In genomic region chr17:7004398-7005253, GRCh38 we compare ENCODE assay signal across 8 cellular contexts. TPM values are rescaled to one million over a fixed set of nuclear protein-coding genes. Genes with fewer than 3 reads are reported as not detected.
DNase-seq lines count a peak whose midpoint lies in the region; ATAC-seq and TF ChIP-seq lines count a peak whose summit lies in the region.

No MANE protein-coding gene starts in this region.

- peaks cover 20% of the 10 kb centered on the region for H3K4me1 Mint-ChIP-seq in activated CD4-positive, alpha-beta T cell treated with anti-CD3 and anti-CD28 coated beads for 36 hours
- H3K4me1 Mint-ChIP-seq in activated T-helper 2 cell treated with anti-CD3 and anti-CD28 coated beads, Interferon-gamma antibody, Interleukin-2, Interleukin-4, amounts not matched to agents 10 μg/mL and 5 μg/mL and 100 μg/mL, durations not matched to agents 14 hours and 24 hours and 36 hours (ENCODE audit: low read depth): peaks cover 12% of the 10 kb centered on the region

- H3K4me3 Mint-ChIP-seq in activated CD4-positive, alpha-beta T cell treated with anti-CD3 and anti-CD28 coated beads for 36 hours: no peak overlapping the region
- H3K4me3 Mint-ChIP-seq in activated T-helper 2 cell treated with anti-CD3 and anti-CD28 coated beads, Interferon-gamma antibody, Interleukin-2, Interleukin-4, amounts not matched to agents 10 μg/mL and 5 μg/mL and 100 μg/mL, durations not matched to agents 14 hours and 24 hours and 36 hours (ENCODE audit: low read depth): no peak overlapping the region

- POLR2A ChIA-PET in activated CD4-positive, alpha-beta T cell treated with anti-CD3 and anti-CD28 coated beads for 36 hours (lab: Charles Lee): interaction anchor here (0.5 to 0.8 kb wide), 3 partner anchors 31 to 681 kb away, joined by 4 to 6 read pairs (median 4); partner anchors contain the start of gene SLC16A13

- DNase-seq in activated CD4-positive, alpha-beta T cell treated with anti-CD3 and anti-CD28 coated beads for 36 hours: peak; percentile 37
- no peak for DNase-seq in activated CD4-positive, alpha-beta T cell treated with anti-CD3 and anti-CD28 coated beads, Interleukin-2, amount 50 U/mL, for 48 hours
- peak; percentile 43 for DNase-seq in NCI-H526 treated with DMSO at 0.1 percent for 48 hours (lab: John Stamatoyannopoulos, UW)
- DNase-seq in activated T-helper 2 cell treated with anti-CD3 and anti-CD28 coated beads, Interferon-gamma antibody, Interleukin-2, Interleukin-4, amounts not matched to agents 10 μg/mL and 5 μg/mL and 100 μg/mL, durations not matched to agents 14 hours and 24 hours and 36 hours (ENCODE audit: low spot score): peak; percentile 32
- peak in 1 of 2 donors; percentile 36 for DNase-seq in heart right ventricle
- DNase-seq in sigmoid colon: no peak

- peaks cover 25% of the 10 kb centered on the region for H3K36me3 Mint-ChIP-seq in activated CD4-positive, alpha-beta T cell treated with anti-CD3 and anti-CD28 coated beads for 36 hours (ENCODE audit: low read depth)
- peaks cover 33% of the 10 kb centered on the region for H3K36me3 Mint-ChIP-seq in activated T-helper 2 cell treated with anti-CD3 and anti-CD28 coated beads, Interferon-gamma antibody, Interleukin-2, Interleukin-4, amounts not matched to agents 10 μg/mL and 5 μg/mL and 100 μg/mL, durations not matched to agents 14 hours and 24 hours and 36 hours (ENCODE audit: low read depth)

- TF ChIP-seq POLR2A in sigmoid colon (IDR thresholded peaks at IDR 0.05): no peak

- intact Hi-C loops in activated CD4-positive, alpha-beta T cell treated with anti-CD3 and anti-CD28 coated beads for 36 hours (cut with DNase I, micrococcal nuclease): loop anchor here (1.0 to 5.0 kb wide), 5 partner anchors 32 to 338 kb away; no protein-coding TSS in a partner anchor
- intact Hi-C loops in activated T-helper 2 cell treated with anti-CD3 and anti-CD28 coated beads, Interferon-gamma antibody, Interleukin-2, Interleukin-4, amounts not matched to agents 10 μg/mL and 5 μg/mL and 100 μg/mL, durations not matched to agents 14 hours and 24 hours and 36 hours (cut with micrococcal nuclease): loop anchor here (1.0 to 5.0 kb wide), 2 partner anchors 91 to 162 kb away; no protein-coding TSS in a partner anchor
- intact Hi-C loops in heart right ventricle (cut with DNase I) (loop anchor here (1.0 to 10.0 kb wide), 10 partner anchors 90 to 1417 kb away; no protein-coding TSS in a partner anchor), sigmoid colon (cut with DNase I) (loop anchor here (2.0 to 10.0 kb wide), 3 partner anchors 92 to 337 kb away; no protein-coding TSS in a partner anchor)

- H3K4me1 ChIP-seq in heart right ventricle: peaks cover 0 to 13% (median 4%) of the 10 kb centered on the region in 9 donors
- H3K4me1 ChIP-seq in sigmoid colon: peaks cover 0 to 3% (median 1%) of the 10 kb centered on the region in 4 donors

- no peak overlapping the region for H3K27ac ChIP-seq in heart right ventricle
- H3K27ac ChIP-seq in sigmoid colon: no peak overlapping the region

- TF ChIP-seq CTCF in heart right ventricle (IDR thresholded peaks at IDR 0.05): peak; percentile 64 to 81 (median 73)
- peak; percentile 15 to 66 (median 64) for TF ChIP-seq CTCF in sigmoid colon (IDR thresholded peaks at IDR 0.05)

- H3K9me3 Mint-ChIP-seq in activated CD4-positive, alpha-beta T cell treated with anti-CD3 and anti-CD28 coated beads for 36 hours (ENCODE audit: low read depth): no peaks in the 10 kb centered on the region
- H3K9me3 Mint-ChIP-seq in activated T-helper 2 cell treated with anti-CD3 and anti-CD28 coated beads, Interferon-gamma antibody, Interleukin-2, Interleukin-4, amounts not matched to agents 10 μg/mL and 5 μg/mL and 100 μg/mL, durations not matched to agents 14 hours and 24 hours and 36 hours: no peaks in the 10 kb centered on the region

- H3K27ac Mint-ChIP-seq in activated CD4-positive, alpha-beta T cell treated with anti-CD3 and anti-CD28 coated beads for 36 hours: no peak overlapping the region
- no peak overlapping the region for H3K27ac Mint-ChIP-seq in activated T-helper 2 cell treated with anti-CD3 and anti-CD28 coated beads, Interferon-gamma antibody, Interleukin-2, Interleukin-4, amounts not matched to agents 10 μg/mL and 5 μg/mL and 100 μg/mL, durations not matched to agents 14 hours and 24 hours and 36 hours

- CTCF ChIA-PET in activated CD4-positive, alpha-beta T cell treated with anti-CD3 and anti-CD28 coated beads for 36 hours (lab: Charles Lee): interaction anchor here (0.6 to 7.4 kb wide), 50 partner anchors 8 to 376 kb away, joined by 3 to 157 read pairs (median 4); partner anchors contain the start of genes ALOX12, BCL6B, RNASEK and SLC16A13

- ATAC-seq in activated CD4-positive, alpha-beta T cell treated with anti-CD3 and anti-CD28 coated beads for 36 hours: peak; percentile 99
- ATAC-seq in HG03354 (IDR thresholded peaks at IDR 0.05; ENCODE audit: poor library complexity, severe bottlenecking, unreplicated experiment): peak; percentile 66
- ATAC-seq in heart right ventricle: peak; percentile 50 to 80 (median 72)
- no peak for ATAC-seq in GM18502 (IDR thresholded peaks at IDR 0.05; ENCODE audit: poor library complexity, unreplicated experiment)

- no peaks in the 10 kb centered on the region for H3K27me3 Mint-ChIP-seq in activated CD4-positive, alpha-beta T cell treated with anti-CD3 and anti-CD28 coated beads for 36 hours
- H3K27me3 Mint-ChIP-seq in activated T-helper 2 cell treated with anti-CD3 and anti-CD28 coated beads, Interferon-gamma antibody, Interleukin-2, Interleukin-4, amounts not matched to agents 10 μg/mL and 5 μg/mL and 100 μg/mL, durations not matched to agents 14 hours and 24 hours and 36 hours (ENCODE audit: low read depth): no peaks in the 10 kb centered on the region

- H3K27me3 ChIP-seq in heart right ventricle: no peaks in the 10 kb centered on the region
- no peaks in the 10 kb centered on the region for H3K27me3 ChIP-seq in sigmoid colon

- H3K4me3 ChIP-seq in heart right ventricle: no peak overlapping the region
- H3K4me3 ChIP-seq in sigmoid colon: no peak overlapping the region

- 86 to 93% methylated on average over 2 of the region's 2 CpGs for WGBS in heart right ventricle, 2 donors
- WGBS in sigmoid colon, 2 donors: 84 to 87% methylated on average over 2 of the region's 2 CpGs

- peaks cover 0 to 75% (median 15%) of the 10 kb centered on the region in 9 donors for H3K36me3 ChIP-seq in heart right ventricle
- peaks cover 14 to 46% (median 18%) of the 10 kb centered on the region in 4 donors for H3K36me3 ChIP-seq in sigmoid colon

- H3K9me3 ChIP-seq in heart right ventricle (no peaks in the 10 kb centered on the region), sigmoid colon (no peaks in the 10 kb centered on the region)

- TF ChIP-seq EP300 in sigmoid colon (IDR thresholded peaks at IDR 0.05): no peak

RNA-seq across cellular contexts. Expression of gene RNASEK, which starts 7.8 kb away (rescaled TPM):
- 100 to 1,000 TPM; 112 to 145 TPM for total RNA-seq in activated CD4-positive, alpha-beta T cell treated with anti-CD3 and anti-CD28 coated beads for 36 hours
- total RNA-seq in activated T-helper 2 cell treated with anti-CD3 and anti-CD28 coated beads, Interferon-gamma antibody, Interleukin-2, Interleukin-4, amounts not matched to agents 10 μg/mL and 5 μg/mL and 100 μg/mL, durations not matched to agents 14 hours and 24 hours and 36 hours: 150 and 154 TPM in 2 replicates
- total RNA-seq in heart right ventricle (100 to 1,000 TPM; 144 to 241 (median 160) TPM), sigmoid colon (100 to 1,000 TPM in 2 of 4 donors, 10 to 100 TPM in 2; 78.8 to 196 (median 109) TPM)
- polyA plus RNA-seq in heart right ventricle (100 to 1,000 TPM; 220 to 429 TPM), sigmoid colon (100 to 1,000 TPM; 261 to 363 (median 302) TPM)

RNA-seq across cellular contexts. Expression of gene ALOX12, which starts 8.8 kb away (rescaled TPM):
- not detected for total RNA-seq in activated CD4-positive, alpha-beta T cell treated with anti-CD3 and anti-CD28 coated beads for 36 hours
- total RNA-seq in activated T-helper 2 cell treated with anti-CD3 and anti-CD28 coated beads, Interferon-gamma antibody, Interleukin-2, Interleukin-4, amounts not matched to agents 10 μg/mL and 5 μg/mL and 100 μg/mL, durations not matched to agents 14 hours and 24 hours and 36 hours: not detected in 2 replicates
- under 1 TPM in 1 of 10 donors, not detected in 9; 0.11 TPM for total RNA-seq in heart right ventricle
- polyA plus RNA-seq in heart right ventricle: under 1 TPM in 1 of 2 donors, not detected in 1; 0.04 TPM
- total RNA-seq in sigmoid colon: not detected
- not detected for polyA plus RNA-seq in sigmoid colon

RNA-seq across cellular contexts. Expression of gene BCL6B, which starts 18.2 kb away (rescaled TPM):
- total RNA-seq in activated CD4-positive, alpha-beta T cell treated with anti-CD3 and anti-CD28 coated beads for 36 hours: under 1 TPM; 0.27 to 0.46 TPM
- 0.80 and 1.0 TPM in 2 replicates for total RNA-seq in activated T-helper 2 cell treated with anti-CD3 and anti-CD28 coated beads, Interferon-gamma antibody, Interleukin-2, Interleukin-4, amounts not matched to agents 10 μg/mL and 5 μg/mL and 100 μg/mL, durations not matched to agents 14 hours and 24 hours and 36 hours
- total RNA-seq in heart right ventricle (10 to 100 TPM in 8 of 10 donors, 1 to 10 TPM in 2; 9.6 to 35.4 (median 18.3) TPM), sigmoid colon (1 to 10 TPM in 2 of 4 donors, under 1 TPM in 2; 0.71 to 2.8 (median 1.8) TPM)
- polyA plus RNA-seq in heart right ventricle (1 to 10 TPM; 9.5 to 9.7 TPM), sigmoid colon (1 to 10 TPM in 2 of 3 donors, under 1 TPM in 1; 0.46 to 3.6 (median 3.3) TPM)

RNA-seq across cellular contexts. Expression of gene SLC16A13, which starts 31.2 kb away (rescaled TPM):
- 1 to 10 TPM; 8.3 to 9.6 TPM for total RNA-seq in activated CD4-positive, alpha-beta T cell treated with anti-CD3 and anti-CD28 coated beads for 36 hours
- 15.8 and 17.4 TPM in 2 replicates for total RNA-seq in activated T-helper 2 cell treated with anti-CD3 and anti-CD28 coated beads, Interferon-gamma antibody, Interleukin-2, Interleukin-4, amounts not matched to agents 10 μg/mL and 5 μg/mL and 100 μg/mL, durations not matched to agents 14 hours and 24 hours and 36 hours
- total RNA-seq in heart right ventricle: 1 to 10 TPM in 9 of 10 donors, under 1 TPM in 1; 0.70 to 2.1 (median 1.5) TPM
- 1 to 10 TPM; 1.1 to 2.0 TPM for polyA plus RNA-seq in heart right ventricle
- 1 to 10 TPM in 1 of 4 donors, under 1 TPM in 3; 0.36 to 1.1 (median 0.60) TPM for total RNA-seq in sigmoid colon
- 1 to 10 TPM in 2 of 3 donors, under 1 TPM in 1; 0.60 to 7.3 (median 1.2) TPM for polyA plus RNA-seq in sigmoid colon

RNA-seq across cellular contexts. Expression of gene SLC16A11, which starts 39.3 kb away (rescaled TPM):
- total RNA-seq in activated CD4-positive, alpha-beta T cell treated with anti-CD3 and anti-CD28 coated beads for 36 hours: 1 to 10 TPM; 1.2 to 1.5 TPM
- total RNA-seq in activated T-helper 2 cell treated with anti-CD3 and anti-CD28 coated beads, Interferon-gamma antibody, Interleukin-2, Interleukin-4, amounts not matched to agents 10 μg/mL and 5 μg/mL and 100 μg/mL, durations not matched to agents 14 hours and 24 hours and 36 hours: 0.37 and 0.46 TPM in 2 replicates
- 1 to 10 TPM in 1 of 10 donors, under 1 TPM in 9; 0.19 to 1.1 (median 0.48) TPM for total RNA-seq in heart right ventricle
- 1 to 10 TPM in 1 of 2 donors, under 1 TPM in 1; 0.78 to 2.1 TPM for polyA plus RNA-seq in heart right ventricle
- total RNA-seq in sigmoid colon: under 1 TPM in 3 of 4 donors, not detected in 1; 0.33 to 0.54 (median 0.36) TPM
- 1 to 10 TPM in 1 of 3 donors, not detected in 2; 2.4 TPM for polyA plus RNA-seq in sigmoid colon

Comparison
In these comparisons a context has a peak if more than half of its experiments do, and no peak if none do; other contexts are left out.
1. DNase-seq: peak in activated CD4-positive, alpha-beta T cell treated with anti-CD3 and anti-CD28 coated beads for 36 hours (single experiment), NCI-H526 treated with DMSO at 0.1 percent for 48 hours (single experiment) and activated T-helper 2 cell treated with anti-CD3 and anti-CD28 coated beads, Interferon-gamma antibody, Interleukin-2, Interleukin-4, amounts not matched to agents 10 μg/mL and 5 μg/mL and 100 μg/mL, durations not matched to agents 14 hours and 24 hours and 36 hours (single experiment); none in activated CD4-positive, alpha-beta T cell treated with anti-CD3 and anti-CD28 coated beads, Interleukin-2, amount 50 U/mL, for 48 hours (0 of 2) and sigmoid colon (single experiment).